In genomic region chr18:55106906-55107305, GRCh38 we compare ENCODE assay signal across 33 cellular contexts.
"Had no signal": no experiment of that assay in that cellular context is flagged by ENCODE, and none has a peak within 500 bp of the region (broad histone marks: within the 10 kb centered on the region; RNA-seq: fewer than 3 reads in every experiment).

No MANE protein-coding gene starts in this region.

- H3K9me3 Mint-ChIP-seq: activated CD4-positive, alpha-beta T cell treated with anti-CD3 and anti-CD28 coated beads, Interleukin-2, amount 10 ng/mL, durations not matched to agents 24 days and 14 days; activated T-helper 17 cell treated with anti-CD3 and anti-CD28 coated beads, Interleukin-2, amount 50 U/mL, for 72 hours had no signal

- ATAC-seq: activated CD8-positive, alpha-beta T cell treated with anti-CD3 and anti-CD28 coated beads for 36 hours; activated T-cell treated with anti-CD3 and anti-CD28 coated beads, Interleukin-2, amount 50 U/mL, for 72 hours; activated T-helper 17 cell treated with anti-CD3 and anti-CD28 coated beads, Interleukin-2, amount 50 U/mL, for 72 hours had no signal

- H3K36me3 ChIP-seq: brain microvascular endothelial cell, SJCRH30, WERI-Rb-1 had no signal

- H3K4me3 Mint-ChIP-seq: activated CD4-positive, alpha-beta T cell treated with anti-CD3 and anti-CD28 coated beads, Interleukin-2, amount 10 ng/mL, durations not matched to agents 24 days and 14 days; activated CD8-positive, alpha-beta T cell treated with anti-CD3 and anti-CD28 coated beads for 36 hours; activated naive CD8-positive, alpha-beta T cell treated with anti-CD3 and anti-CD28 coated beads for 36 hours; activated T-cell treated with anti-CD3 and anti-CD28 coated beads, Interleukin-2, amount 50 U/mL, for 72 hours; activated T-helper 17 cell treated with anti-CD3 and anti-CD28 coated beads, Interleukin-2, amount 50 U/mL, for 72 hours had no signal

- H3K27ac Mint-ChIP-seq: activated CD4-positive, alpha-beta T cell treated with anti-CD3 and anti-CD28 coated beads, Interleukin-2, amount 10 ng/mL, durations not matched to agents 24 days and 14 days; activated CD8-positive, alpha-beta T cell treated with anti-CD3 and anti-CD28 coated beads for 36 hours; activated naive CD8-positive, alpha-beta T cell treated with anti-CD3 and anti-CD28 coated beads for 36 hours; activated T-cell treated with anti-CD3 and anti-CD28 coated beads, Interleukin-2, amount 50 U/mL, for 72 hours; activated T-helper 17 cell treated with anti-CD3 and anti-CD28 coated beads, Interleukin-2, amount 50 U/mL, for 72 hours had no signal

- DNase-seq: activated CD4-positive, alpha-beta T cell treated with anti-CD3 and anti-CD28 coated beads, Interleukin-2, amount 10 ng/mL, durations not matched to agents 24 days and 14 days; activated CD4-positive, alpha-beta T cell treated with anti-CD3 and anti-CD28 coated beads, Interleukin-2, amount 50 U/mL, for 4 hours; activated CD8-positive, alpha-beta T cell treated with anti-CD3 and anti-CD28 coated beads for 36 hours; activated effector memory CD4-positive, alpha-beta T cell treated with anti-CD3 and anti-CD28 coated beads, Interleukin-2, amount 50 U/mL, for 16 hours; activated naive CD4-positive, alpha-beta T cell; activated naive CD4-positive, alpha-beta T cell treated with anti-CD3 and anti-CD28 coated beads, Interleukin-2, amount 50 U/mL, for 16 hours; activated naive CD8-positive, alpha-beta T cell treated with anti-CD3 and anti-CD28 coated beads for 36 hours; activated T-cell treated with anti-CD3 and anti-CD28 coated beads, Interleukin-2, amount 50 U/mL, for 1 hour; activated T-cell treated with anti-CD3 and anti-CD28 coated beads, Interleukin-2, amount 50 U/mL, for 72 hours; amniotic stem cell; aorta; brain microvascular endothelial cell; central memory CD4-positive, alpha-beta T cell; Karpas-422; KBM-7; NCI-H1048; NCI-H1105 treated with DMSO at 0.1 percent for 48 hours; NCI-H1436; NCI-H1694; NCI-H1930; NCI-H2081 treated with DMSO at 0.1 percent for 48 hours; NCI-H2171; NCI-H510A; NCI-H526; NCI-H748 treated with DMSO at 0.1 percent for 48 hours; NK-92 treated with Interleukin-12 subunit alpha and Interleukin-12 subunit beta, amount 100 ng/mL, for 24 hours; OCI-M1; SHP77; SJCRH30; T1000; WERI-Rb-1 had no signal

- H3K27ac ChIP-seq: brain microvascular endothelial cell, SJCRH30, SK-N-MC, WERI-Rb-1 had no signal

- H3K4me1 Mint-ChIP-seq: activated naive CD8-positive, alpha-beta T cell treated with anti-CD3 and anti-CD28 coated beads for 36 hours; activated T-helper 17 cell treated with anti-CD3 and anti-CD28 coated beads, Interleukin-2, amount 50 U/mL, for 72 hours had no signal

- H3K36me3 Mint-ChIP-seq: activated naive CD8-positive, alpha-beta T cell treated with anti-CD3 and anti-CD28 coated beads for 36 hours had no signal

- H3K27me3 Mint-ChIP-seq: activated CD4-positive, alpha-beta T cell treated with anti-CD3 and anti-CD28 coated beads, Interleukin-2, amount 10 ng/mL, durations not matched to agents 24 days and 14 days; activated CD8-positive, alpha-beta T cell treated with anti-CD3 and anti-CD28 coated beads for 36 hours had no signal

- H3K27me3 ChIP-seq: brain microvascular endothelial cell, SJCRH30 had no signal

- H3K4me3 ChIP-seq: SJCRH30, SK-N-MC had no signal

- H3K4me1 ChIP-seq: SJCRH30 had no signal

- H3K9me3 ChIP-seq: SJCRH30 had no signal
